Comparison of ENCODE assay signal across 11 cellular contexts in genomic region chr1:209389258-209389657, GRCh38.
DNase-seq lines count a peak whose midpoint lies in the region; ATAC-seq and TF ChIP-seq lines count a peak whose summit lies in the region.
"Had no signal": no experiment of that assay in that cellular context is flagged by ENCODE, and none has a peak within 500 bp of the region (broad histone marks: within the 10 kb centered on the region; RNA-seq: fewer than 3 reads in every experiment).

No MANE protein-coding gene starts in this region.

- H3K4me1 Mint-ChIP-seq in MCF 10A (ENCODE audit: insufficient read depth, unreplicated experiment) = peaks cover 45% of the 10 kb centered on the region

- no peak for ATAC-seq in GM18511 (IDR thresholded peaks at IDR 0.05; ENCODE audit: unreplicated experiment)

- DNase-seq in MCF 10A (ENCODE audit: unreplicated experiment) (peak; percentile 99), breast epithelium (ENCODE audit: low spot score in 2 of 2) (no peak), SW480 (ENCODE audit: low spot score) (peak; percentile 84), fibroblast of villous mesenchyme (ENCODE audit: low read depth) (peak; percentile 61), OCI-LY7 (ENCODE audit: low spot score) (no peak), MM.1S (no peak), GM19238 (ENCODE audit: insufficient read length, low spot score) (no peak)
- DNase-seq: central memory CD4-positive, alpha-beta T cell; glutamatergic neuron; NCI-H69 had no signal

- no peak overlapping the region for H3K9ac ChIP-seq in MM.1S (ENCODE audit: low read length)

- H3K9me2 ChIP-seq in OCI-LY7 (ENCODE audit: insufficient read depth, low read length) (no peaks in the 10 kb centered on the region), MM.1S (replicated peaks; ENCODE audit: insufficient read depth, low read length) (no peaks in the 10 kb centered on the region)

- H3K79me2 ChIP-seq in OCI-LY7 (ENCODE audit: insufficient read depth, low read depth, low read length) (no peaks in the 10 kb centered on the region), MM.1S (ENCODE audit: low read length) (no peaks in the 10 kb centered on the region)

- TF ChIP-seq POLR2A in breast epithelium (IDR thresholded peaks at IDR 0.05) = no peak

- H3K27ac ChIP-seq in breast epithelium = no peak overlapping the region
- H3K27ac ChIP-seq in OCI-LY7 (ENCODE audit: low read depth, low read length, poor library complexity, severe bottlenecking) = no peak overlapping the region
- H3K27ac ChIP-seq in MM.1S (ENCODE audit: low read length) = no peak overlapping the region

- no peaks in the 10 kb centered on the region for H3K27me3 Mint-ChIP-seq in MCF 10A (ENCODE audit: insufficient read depth, unreplicated experiment)

- POLR2A ChIA-PET in MCF 10A (lab: Yijun Ruan, JAX) (interaction anchor here (0.6 to 41.8 kb wide), 6 partner anchors 7 to 387 kb away, joined by 3 to 6956 read pairs (median 260); no protein-coding TSS in a partner anchor), OCI-LY7 (lab: Charles Lee) (no interaction called here)

- H3K4me3 ChIP-seq in breast epithelium = no peak overlapping the region
- H3K4me3 ChIP-seq in fibroblast of villous mesenchyme (ENCODE audit: low read depth, low read length) = no peak overlapping the region
- no peak overlapping the region for H3K4me3 ChIP-seq in OCI-LY7 (ENCODE audit: low read depth, low read length, poor library complexity, severe bottlenecking)
- no peak overlapping the region for H3K4me3 ChIP-seq in MM.1S (ENCODE audit: low read length)

- H3K9me3 ChIP-seq in breast epithelium (no peaks in the 10 kb centered on the region), OCI-LY7 (ENCODE audit: low read length) (no peaks in the 10 kb centered on the region), MM.1S (replicated peaks; ENCODE audit: insufficient read depth, low read length) (no peaks in the 10 kb centered on the region)

- BruUV-seq in MCF 10A (replicated peaks; lab: Mats Ljungman, UMichigan) (no TSS peak), OCI-LY7 (replicated peaks; lab: Mats Ljungman, UMichigan) (no TSS peak)

- CTCF ChIA-PET in MCF 10A (lab: Yijun Ruan, JAX) = interaction anchor here (0.7 to 41.1 kb wide), 9 partner anchors 10 to 100 kb away, joined by 3 to 1242 read pairs (median 6); no protein-coding TSS in a partner anchor
- CTCF ChIA-PET in OCI-LY7 (lab: Charles Lee; ENCODE audit: unreplicated experiment) = no interaction called here

- no peaks in the 10 kb centered on the region for H4K20me1 ChIP-seq in OCI-LY7 (ENCODE audit: insufficient read depth, low read length)
- no peaks in the 10 kb centered on the region for H4K20me1 ChIP-seq in MM.1S (ENCODE audit: insufficient read depth, low read length)

- H3K27ac Mint-ChIP-seq in MCF 10A (ENCODE audit: low read depth, unreplicated experiment) = peak overlapping the region; percentile 79

- H3F3A ChIP-seq in MM.1S (ENCODE audit: insufficient read depth, low read length) = no peaks in the 10 kb centered on the region

- H3K9me3 Mint-ChIP-seq in MCF 10A (ENCODE audit: unreplicated experiment) = no peaks in the 10 kb centered on the region

- H3K36me3 ChIP-seq in breast epithelium = no peaks in the 10 kb centered on the region
- no peaks in the 10 kb centered on the region for H3K36me3 ChIP-seq in OCI-LY7 (ENCODE audit: insufficient read depth, low read length)
- H3K36me3 ChIP-seq in MM.1S (replicated peaks; ENCODE audit: insufficient read depth, low read length) = no peaks in the 10 kb centered on the region

- no peaks in the 10 kb centered on the region for H3K27me3 ChIP-seq in breast epithelium
- H3K27me3 ChIP-seq in MM.1S (replicated peaks; ENCODE audit: insufficient read depth, low read length) = no peaks in the 10 kb centered on the region

- intact Hi-C loops in MCF 10A (cut with micrococcal nuclease) = loop anchor here (1.0 to 2.0 kb wide), 5 partner anchors 9 to 43 kb away; no protein-coding TSS in a partner anchor
- intact Hi-C loops in breast epithelium (cut with DNase I; ENCODE audit: low total_unique reads) = no loop called here
- intact Hi-C loops in OCI-LY7 (cut with micrococcal nuclease; ENCODE audit: unreplicated experiment) = no loop called here

- H2AFZ ChIP-seq in OCI-LY7 (ENCODE audit: low read length) (no peak overlapping the region), MM.1S (ENCODE audit: low read length) (no peak overlapping the region)

- TF ChIP-seq CTCF in MCF 10A (IDR thresholded peaks at IDR 0.05; ENCODE audit: unreplicated experiment) (no peak), breast epithelium (IDR thresholded peaks at IDR 0.05) (no peak), fibroblast of villous mesenchyme (IDR thresholded peaks at IDR 0.05; ENCODE audit: insufficient read depth, low read depth, low read length) (no peak), OCI-LY7 (conservative IDR thresholded peaks at IDR 0.05; ENCODE audit: low read length) (no peak), MM.1S (IDR thresholded peaks at IDR 0.05; ENCODE audit: low read length) (no peak)

- no peaks in the 10 kb centered on the region for H3K36me3 Mint-ChIP-seq in MCF 10A (ENCODE audit: insufficient read depth, unreplicated experiment)

- no peaks in the 10 kb centered on the region for H3K4me1 ChIP-seq in breast epithelium
- H3K4me1 ChIP-seq in OCI-LY7 (ENCODE audit: insufficient read depth, low read length, poor library complexity, severe bottlenecking) = no peaks in the 10 kb centered on the region
- H3K4me1 ChIP-seq in MM.1S (ENCODE audit: low read length) = no peaks in the 10 kb centered on the region

- H3K4me2 ChIP-seq in OCI-LY7 (ENCODE audit: low read length) = no peak overlapping the region
- no peak overlapping the region for H3K4me2 ChIP-seq in MM.1S (ENCODE audit: low read depth, low read length)

- H3K4me3 Mint-ChIP-seq in MCF 10A (ENCODE audit: unreplicated experiment) = peak overlapping the region; percentile 22

Comparison
In these comparisons a context has a peak if more than half of its experiments do, and no peak if none do; other contexts are left out.
1. DNase-seq: peak in MCF 10A (single experiment), SW480 (single experiment) and fibroblast of villous mesenchyme (single experiment); none in breast epithelium (0 of 2), OCI-LY7 (single experiment), MM.1S (single experiment) and GM19238 (single experiment).